ENCODE assay signal across 29 cellular contexts in genomic region chr6:70590387-70590786, GRCh38.
"Had no signal": no experiment of that assay in that cellular context is flagged by ENCODE, and none has a peak within 500 bp of the region (broad histone marks: within the 10 kb centered on the region; RNA-seq: fewer than 3 reads in every experiment).

No MANE protein-coding gene starts in this region.

- ATAC-seq: activated T-cell treated with anti-CD3 and anti-CD28 coated beads, Interleukin-2, amount 50 U/mL, for 72 hours; effector memory CD8-positive, alpha-beta T cell; gastroesophageal sphincter; naive thymus-derived CD8-positive, alpha-beta T cell; psoas muscle had no signal

- H3K79me2 ChIP-seq: hepatocyte, parathyroid adenoma had no signal

- H3K4me1 Mint-ChIP-seq: brain; memory B cell; naive thymus-derived CD8-positive, alpha-beta T cell had no signal

- DNase-seq: activated CD4-positive, alpha-beta T cell treated with anti-CD3 and anti-CD28 coated beads, Interleukin-2, amount 50 U/mL, for 4 hours; activated CD4-positive, CD25-positive, alpha-beta regulatory T cell treated with anti-CD3 and anti-CD28 coated beads, Interleukin-2, amount 50 U/mL, for 72 hours; activated effector memory CD4-positive, alpha-beta T cell treated with anti-CD3 and anti-CD28 coated beads, Interleukin-2, amount 50 U/mL, for 16 hours; activated naive CD4-positive, alpha-beta T cell treated with anti-CD3 and anti-CD28 coated beads for 36 hours; activated naive CD8-positive, alpha-beta T cell treated with anti-CD3 and anti-CD28 coated beads for 36 hours; activated T-cell treated with anti-CD3 and anti-CD28 coated beads for 4 hours; activated T-cell treated with anti-CD3 and anti-CD28 coated beads, Interleukin-2, amount 50 U/mL, for 72 hours; adrenal gland; cortex of kidney; effector memory CD8-positive, alpha-beta T cell; kidney; naive thymus-derived CD8-positive, alpha-beta T cell; nucleus accumbens; psoas muscle; stimulated activated CD4-positive, alpha-beta T cell treated with anti-CD3 and anti-CD28 coated beads, Interleukin-2, amount 100 ng/mL, for 24 hours; stimulated activated naive CD4-positive, alpha-beta T cell; T-helper 1 cell; tibial artery had no signal

- H3K27ac ChIP-seq: adrenal gland, ascending aorta, gastroesophageal sphincter, hepatocyte, parathyroid adenoma, psoas muscle, right atrium auricular region, suprapubic skin, tibial artery had no signal

- H3K9me3 ChIP-seq: adrenal gland, ascending aorta, gastroesophageal sphincter, psoas muscle, right atrium auricular region, suprapubic skin, tibial artery had no signal

- H3K27ac Mint-ChIP-seq: activated naive CD4-positive, alpha-beta T cell treated with anti-CD3 and anti-CD28 coated beads for 36 hours; activated naive CD8-positive, alpha-beta T cell treated with anti-CD3 and anti-CD28 coated beads for 36 hours; activated T-cell treated with anti-CD3 and anti-CD28 coated beads, Interleukin-2, amount 50 U/mL, for 72 hours; effector memory CD8-positive, alpha-beta T cell; memory B cell; T-helper 2 cell treated with Interferon-gamma antibody and Interleukin-4, amounts not matched to agents 5 μg/mL and 100 μg/mL, for 36 hours had no signal

- H3K4me3 Mint-ChIP-seq: activated naive CD4-positive, alpha-beta T cell treated with anti-CD3 and anti-CD28 coated beads for 36 hours; activated naive CD8-positive, alpha-beta T cell treated with anti-CD3 and anti-CD28 coated beads for 36 hours; activated T-cell treated with anti-CD3 and anti-CD28 coated beads, Interleukin-2, amount 50 U/mL, for 72 hours; brain; effector memory CD8-positive, alpha-beta T cell; memory B cell; naive thymus-derived CD8-positive, alpha-beta T cell; neural crest cell; T-helper 2 cell treated with Interferon-gamma antibody and Interleukin-4, amounts not matched to agents 5 μg/mL and 100 μg/mL, for 36 hours had no signal

- H3K4me1 ChIP-seq: adrenal gland, ascending aorta, parathyroid adenoma, psoas muscle, right atrium auricular region, suprapubic skin, tibial artery had no signal

- H3K27me3 Mint-ChIP-seq: activated naive CD8-positive, alpha-beta T cell treated with anti-CD3 and anti-CD28 coated beads for 36 hours; brain; effector memory CD8-positive, alpha-beta T cell; memory B cell; naive thymus-derived CD8-positive, alpha-beta T cell had no signal

- H3K4me3 ChIP-seq: adrenal gland, ascending aorta, gastroesophageal sphincter, hepatocyte, psoas muscle, right atrium auricular region, smooth muscle cell, suprapubic skin, tibial artery had no signal

- H3K9ac ChIP-seq: parathyroid adenoma had no signal

- H3K27me3 ChIP-seq: adrenal gland, ascending aorta, gastroesophageal sphincter, hepatocyte, right atrium auricular region, suprapubic skin, tibial artery had no signal

- H3K9me3 Mint-ChIP-seq: activated naive CD8-positive, alpha-beta T cell treated with anti-CD3 and anti-CD28 coated beads for 36 hours; activated T-cell treated with anti-CD3 and anti-CD28 coated beads, Interleukin-2, amount 50 U/mL, for 72 hours; brain; effector memory CD8-positive, alpha-beta T cell; memory B cell had no signal

- H3K4me2 ChIP-seq: hepatocyte, smooth muscle cell had no signal
